Comparison of ENCODE assay signal across 26 cellular contexts in genomic region chr5:2910401-2911175, GRCh38.
"Had no signal": no experiment of that assay in that cellular context is flagged by ENCODE, and none has a peak within 500 bp of the region (broad histone marks: within the 10 kb centered on the region; RNA-seq: fewer than 3 reads in every experiment).

No MANE protein-coding gene starts in this region.

- H3K27me3 ChIP-seq: neutrophil, pancreas, sigmoid colon, stomach, transverse colon had no signal

- DNase-seq: caudate nucleus; cortex of kidney; dorsolateral prefrontal cortex; effector memory CD4-positive, alpha-beta T cell; glutamatergic neuron; left cardiac atrium; left ventricle myocardium superior; mesenchymal stem cell; naive thymus-derived CD4-positive, alpha-beta T cell; nephron progenitor cell; pancreas; psoas muscle; retina; sigmoid colon; stimulated activated CD4-positive, alpha-beta T cell treated with anti-CD3 and anti-CD28 coated beads, Interleukin-2, amount 100 ng/mL, for 24 hours; stimulated activated CD4-positive, alpha-beta T cell treated with anti-CD3 and anti-CD28 coated beads, Interleukin-4, amount 100 ng/mL, for 4 hours; stimulated activated naive CD4-positive, alpha-beta T cell; stomach; substantia nigra; transverse colon had no signal

- H3K27ac Mint-ChIP-seq: naive thymus-derived CD4-positive, alpha-beta T cell; nephron progenitor cell had no signal

- ATAC-seq: esophagus mucosa; gastroesophageal sphincter; left cardiac atrium; left ventricle myocardium superior; naive thymus-derived CD4-positive, alpha-beta T cell; pancreas; psoas muscle had no signal

- H3K4me3 ChIP-seq: dorsolateral prefrontal cortex, gastroesophageal sphincter, lung, pancreas, psoas muscle, sigmoid colon, skin epidermis, stomach, thoracic aorta, transverse colon had no signal

- H3K4me1 ChIP-seq: gastroesophageal sphincter, pancreas, psoas muscle, sigmoid colon, stomach, transverse colon had no signal

- H3K4me3 Mint-ChIP-seq: naive thymus-derived CD4-positive, alpha-beta T cell; nephron progenitor cell had no signal

- H3K36me3 ChIP-seq: gastroesophageal sphincter, neutrophil, pancreas, sigmoid colon, stomach, thoracic aorta, transverse colon had no signal

- H3K27ac ChIP-seq: dorsolateral prefrontal cortex, gastroesophageal sphincter, neutrophil, pancreas, psoas muscle, sigmoid colon, skin epidermis, stomach, thoracic aorta, transverse colon had no signal

- H3K9me3 ChIP-seq: gastroesophageal sphincter, neutrophil, pancreas, psoas muscle, sigmoid colon, stomach, thoracic aorta, transverse colon had no signal

- H3K4me1 Mint-ChIP-seq: naive thymus-derived CD4-positive, alpha-beta T cell had no signal
